ENCODE assay signal across 9 cellular contexts in the genomic region with DNA sequence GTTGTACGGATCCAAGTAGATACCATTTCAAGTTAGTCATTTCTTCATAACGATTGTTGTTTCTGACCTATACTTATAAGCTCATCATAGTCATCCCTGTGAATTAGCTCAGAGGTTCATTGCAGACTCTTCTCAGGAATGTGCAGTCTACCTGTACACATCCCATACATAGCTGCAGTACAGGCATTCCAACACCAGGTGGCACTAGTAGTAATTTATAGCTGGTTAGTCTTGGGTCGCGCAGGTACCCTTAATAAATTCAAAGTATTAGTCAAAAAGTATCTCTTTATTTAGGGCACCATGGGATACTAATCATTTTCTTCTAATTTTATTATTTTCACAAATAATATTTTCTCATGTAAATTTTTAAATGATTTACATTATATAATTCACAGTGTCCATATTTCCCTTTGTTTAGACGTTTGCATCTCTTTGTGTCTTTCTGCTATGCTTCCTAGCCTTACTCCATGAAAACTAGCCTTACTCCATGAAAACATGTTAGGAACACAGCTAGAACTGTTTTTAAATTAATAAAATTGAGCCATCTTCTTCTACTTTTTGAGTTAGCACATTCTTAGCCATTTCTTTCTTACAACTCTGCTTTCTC.
A peak's percentile ranks its signal among the peaks of the same experiment; 100 is the strongest.
DNase-seq lines count a peak whose midpoint lies in the region; ATAC-seq and TF ChIP-seq lines count a peak whose summit lies in the region.
"Had no signal": no experiment of that assay in that cellular context is flagged by ENCODE, and none has a peak within 500 bp of the region (broad histone marks: within the 10 kb centered on the region; RNA-seq: fewer than 3 reads in every experiment).

No MANE protein-coding gene starts in this region.

- H4K20me1 ChIP-seq in osteoblast (ENCODE audit: insufficient read depth, low read length): no peaks in the 10 kb centered on the region

- H3K36me3 Mint-ChIP-seq in activated CD8-positive, alpha-beta T cell treated with anti-CD3 and anti-CD28 coated beads for 36 hours (ENCODE audit: low read depth): no peaks in the 10 kb centered on the region
- H3K36me3 Mint-ChIP-seq: activated naive CD8-positive, alpha-beta T cell had no signal

- peak; percentile 88 for TF ChIP-seq CTCF in activated CD8-positive, alpha-beta T cell treated with anti-CD3 and anti-CD28 coated beads for 36 hours (IDR thresholded peaks at IDR 0.05)
- TF ChIP-seq CTCF in osteoblast (IDR thresholded peaks at IDR 0.05; ENCODE audit: extremely low read depth, low read depth, low read length): peak; percentile 88

- H3K27ac Mint-ChIP-seq in activated CD8-positive, alpha-beta T cell treated with anti-CD3 and anti-CD28 coated beads for 36 hours: no peak overlapping the region
- H3K27ac Mint-ChIP-seq: activated naive CD8-positive, alpha-beta T cell had no signal

- no peak overlapping the region for H3K4me3 Mint-ChIP-seq in activated CD8-positive, alpha-beta T cell treated with anti-CD3 and anti-CD28 coated beads for 36 hours
- H3K4me3 Mint-ChIP-seq: activated naive CD8-positive, alpha-beta T cell had no signal

- no peak overlapping the region for H3K27ac ChIP-seq in osteoblast (ENCODE audit: low read depth, low read length)

- H3K4me1 Mint-ChIP-seq in activated CD8-positive, alpha-beta T cell treated with anti-CD3 and anti-CD28 coated beads for 36 hours (ENCODE audit: low read depth): no peaks in the 10 kb centered on the region

- no peaks in the 10 kb centered on the region for H3K27me3 ChIP-seq in osteoblast (ENCODE audit: insufficient read depth, low read length)

- peak; percentile 48 for DNase-seq in D341Med (ENCODE audit: low spot score)
- peak; percentile 93 to 95 for DNase-seq in NCI-H526 (lab: John Stamatoyannopoulos, UW)
- DNase-seq in activated CD8-positive, alpha-beta T cell treated with anti-CD3 and anti-CD28 coated beads for 36 hours: peak; percentile 80
- peak; percentile 52 for DNase-seq in fibroblast of peridontal ligament (ENCODE audit: extremely low read depth)
- peak; percentile 70 for DNase-seq in osteoblast (ENCODE audit: insufficient read length, low spot score, missing footprints)
- DNase-seq in dedifferentiated amniotic fluid mesenchymal stem cell (ENCODE audit: extremely low spot score): no peak

- ATAC-seq in GM19328 (IDR thresholded peaks at IDR 0.05; ENCODE audit: unreplicated experiment): peak; percentile 77
- ATAC-seq in HG03342 (IDR thresholded peaks at IDR 0.05; ENCODE audit: unreplicated experiment): peak; percentile 88
- peak; percentile 71 for ATAC-seq in activated CD8-positive, alpha-beta T cell treated with anti-CD3 and anti-CD28 coated beads for 36 hours

- CTCF ChIA-PET in activated CD8-positive, alpha-beta T cell treated with anti-CD3 and anti-CD28 coated beads for 36 hours (lab: Charles Lee): interaction anchor here (0.5 to 2.8 kb wide), 14 partner anchors 9 to 1201 kb away, joined by 3 to 15 read pairs (median 3); no protein-coding TSS in a partner anchor

- H3K79me2 ChIP-seq in osteoblast (ENCODE audit: insufficient read depth, low read length): no peaks in the 10 kb centered on the region

- H3K27me3 Mint-ChIP-seq in activated CD8-positive, alpha-beta T cell treated with anti-CD3 and anti-CD28 coated beads for 36 hours: no peaks in the 10 kb centered on the region

- H3K9me3 Mint-ChIP-seq in activated CD8-positive, alpha-beta T cell treated with anti-CD3 and anti-CD28 coated beads for 36 hours: no peaks in the 10 kb centered on the region

- H2AFZ ChIP-seq in osteoblast (ENCODE audit: low read length): no peak overlapping the region

- H3K4me1 ChIP-seq in osteoblast (ENCODE audit: insufficient read depth, low read length): no peaks in the 10 kb centered on the region

- no peaks in the 10 kb centered on the region for H3K9me3 ChIP-seq in osteoblast (ENCODE audit: low read depth, low read length)

- no peak overlapping the region for H3K4me3 ChIP-seq in osteoblast (ENCODE audit: insufficient read depth, low read length)

- H3K4me2 ChIP-seq in osteoblast (ENCODE audit: insufficient read depth, low read length): no peak overlapping the region

- POLR2A ChIA-PET in activated CD8-positive, alpha-beta T cell treated with anti-CD3 and anti-CD28 coated beads for 36 hours (lab: Charles Lee): no interaction called here

- intact Hi-C loops in activated CD8-positive, alpha-beta T cell treated with anti-CD3 and anti-CD28 coated beads for 36 hours (cut with micrococcal nuclease): no loop called here

- H3K36me3 ChIP-seq in osteoblast (ENCODE audit: insufficient read depth, low read length): no peaks in the 10 kb centered on the region
